ENCODE assay signal across 1 cellular context in genomic region chr11:130051077-130051476, GRCh38.
TF ChIP-seq lines count a peak whose summit lies in the region.

No MANE protein-coding gene starts in this region.

TF ChIP-seq in K562, 482 proteins besides CTCF, POLR2A, EP300 and RAD21:
- TF ChIP-seq CEBPG (CRISPR knock-in tag; IDR thresholded peaks at IDR 0.05) (no peak), CEBPG (tag; conservative IDR thresholded peaks at IDR 0.05 in 1 of 2, IDR thresholded peaks at IDR 0.05 in 1 of 2) (peak; percentile 32 to 67; a peak in 3 of 4 replicates), CEBPB (tag; IDR thresholded peaks at IDR 0.05) (peak; percentile 79), NFE2 (IDR thresholded peaks at IDR 0.05; ENCODE audit: low read depth) (peak; percentile 43), KLF13 (tag; IDR thresholded peaks at IDR 0.05; ENCODE audit: borderline replicate concordance, low read depth) (no peak)
- TF ChIP-seq, protein P1, sequence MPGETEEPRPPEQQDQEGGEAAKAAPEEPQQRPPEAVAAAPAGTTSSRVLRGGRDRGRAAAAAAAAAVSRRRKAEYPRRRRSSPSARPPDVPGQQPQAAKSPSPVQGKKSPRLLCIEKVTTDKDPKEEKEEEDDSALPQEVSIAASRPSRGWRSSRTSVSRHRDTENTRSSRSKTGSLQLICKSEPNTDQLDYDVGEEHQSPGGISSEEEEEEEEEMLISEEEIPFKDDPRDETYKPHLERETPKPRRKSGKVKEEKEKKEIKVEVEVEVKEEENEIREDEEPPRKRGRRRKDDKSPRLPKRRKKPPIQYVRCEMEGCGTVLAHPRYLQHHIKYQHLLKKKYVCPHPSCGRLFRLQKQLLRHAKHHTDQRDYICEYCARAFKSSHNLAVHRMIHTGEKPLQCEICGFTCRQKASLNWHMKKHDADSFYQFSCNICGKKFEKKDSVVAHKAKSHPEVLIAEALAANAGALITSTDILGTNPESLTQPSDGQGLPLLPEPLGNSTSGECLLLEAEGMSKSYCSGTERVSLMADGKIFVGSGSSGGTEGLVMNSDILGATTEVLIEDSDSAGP (CRISPR knock-in tag; IDR thresholded peaks at IDR 0.05) = no peak
